8 cellular contexts compared by ENCODE assay signal in the genomic region with DNA sequence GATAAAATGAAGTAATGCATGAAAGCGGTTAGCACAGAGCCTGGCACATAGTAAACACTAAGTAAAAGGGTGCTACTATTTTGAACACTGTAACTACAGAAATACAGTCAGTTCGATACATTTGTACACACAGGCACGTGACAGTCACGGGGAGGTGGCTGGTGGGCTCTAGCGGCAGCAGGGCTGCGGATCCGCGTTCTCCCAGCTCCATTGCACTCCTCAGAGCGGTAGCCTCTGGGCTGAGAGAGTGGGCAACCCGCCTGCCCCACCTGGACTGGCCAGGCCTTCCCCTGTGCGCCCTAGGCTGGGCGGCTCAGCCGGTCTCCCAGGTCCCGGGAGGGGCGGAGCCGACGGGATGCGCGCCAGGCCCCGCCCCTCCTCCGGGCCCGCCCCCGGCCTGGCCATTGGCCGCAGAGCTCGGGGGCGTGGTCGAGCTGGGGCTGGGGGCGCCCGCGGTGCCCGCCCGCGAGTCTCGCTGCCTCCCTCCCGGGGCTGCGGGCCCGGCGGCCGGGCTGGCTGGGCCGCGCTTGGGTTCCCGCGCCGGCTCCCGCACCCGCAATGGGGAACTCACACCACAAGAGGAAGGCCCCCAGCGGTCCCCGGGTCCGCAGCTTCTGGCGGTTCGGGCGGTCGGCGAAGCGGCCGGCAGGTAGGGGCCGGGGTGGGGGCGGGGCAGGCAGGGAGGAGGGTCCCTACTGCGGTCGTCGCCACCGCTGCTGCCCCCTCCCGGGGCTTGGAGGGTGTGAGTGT. TPM values are rescaled to one million over a fixed set of nuclear protein-coding genes. Genes with fewer than 3 reads are reported as not detected.
A peak's percentile ranks its signal among the peaks of the same experiment; 100 is the strongest.
DNase-seq lines count a peak whose midpoint lies in the region; ATAC-seq and TF ChIP-seq lines count a peak whose summit lies in the region.

No MANE protein-coding gene starts in this region.

- no peaks in the 10 kb centered on the region for H3K27me3 ChIP-seq in CD4-positive, alpha-beta T cell (ENCODE audit: control insufficient read depth, insufficient read depth, low read length)

- no peaks in the 10 kb centered on the region for H3K9me3 Mint-ChIP-seq in CD4-positive, alpha-beta T cell
- H3K9me3 Mint-ChIP-seq in dendritic cell treated with granulocyte-macrophage colony-stimulating factor and Interleukin-4, amounts not matched to agents 40 ng/mL and 50 ng/mL, for 4 days: no peaks in the 10 kb centered on the region

- no peaks in the 10 kb centered on the region for H3K27me3 Mint-ChIP-seq in CD4-positive, alpha-beta T cell
- peaks cover 27% of the 10 kb centered on the region for H3K27me3 Mint-ChIP-seq in dendritic cell treated with granulocyte-macrophage colony-stimulating factor and Interleukin-4, amounts not matched to agents 40 ng/mL and 50 ng/mL, for 4 days

- CTCF ChIA-PET in CD4-positive, alpha-beta T cell (lab: Charles Lee): interaction anchor here (1.0 to 1.6 kb wide), 3 partner anchors 9 to 42 kb away, joined by 3 to 9 read pairs (median 3); no protein-coding TSS in a partner anchor

- DNase-seq in CD4-positive, alpha-beta T cell: peak; percentile 37 to 75 (median 58)
- DNase-seq in NCI-H2227 treated with DMSO at 0.1 percent for 48 hours (lab: John Stamatoyannopoulos, UW) (peak; percentile 75), lower leg skin (ENCODE audit: low spot score in 2 of 2) (peak in 1 of 2 donors; percentile 92), GDM1 (lab: John Stamatoyannopoulos, UW) (no peak)
- DNase-seq in activated CD4-positive, alpha-beta T cell treated with anti-CD3 and anti-CD28 coated beads, Interleukin-2, amount 50 U/mL, for 1 hour: peak; percentile 69
- DNase-seq in stimulated activated CD4-positive, alpha-beta T cell treated with anti-CD3 and anti-CD28 coated beads, Interleukin-4, amount 100 ng/mL, for 24 hours: peak; percentile 62

- no peak for TF ChIP-seq CTCF in CD4-positive, alpha-beta T cell (IDR thresholded peaks at IDR 0.05)
- TF ChIP-seq CTCF in lower leg skin (IDR thresholded peaks at IDR 0.05): no peak

- H3K27ac Mint-ChIP-seq in CD4-positive, alpha-beta T cell: peak overlapping the region; percentile 68
- no peak overlapping the region for H3K27ac Mint-ChIP-seq in dendritic cell treated with granulocyte-macrophage colony-stimulating factor and Interleukin-4, amounts not matched to agents 40 ng/mL and 50 ng/mL, for 4 days

- peak overlapping the region; percentile 88 for H3K4me3 Mint-ChIP-seq in CD4-positive, alpha-beta T cell
- H3K4me3 Mint-ChIP-seq in dendritic cell treated with granulocyte-macrophage colony-stimulating factor and Interleukin-4, amounts not matched to agents 40 ng/mL and 50 ng/mL, for 4 days: peak overlapping the region; percentile 54

- H3K4me1 Mint-ChIP-seq in CD4-positive, alpha-beta T cell (ENCODE audit: low read depth): peaks cover 27% of the 10 kb centered on the region
- peaks cover 33% of the 10 kb centered on the region for H3K4me1 Mint-ChIP-seq in dendritic cell treated with granulocyte-macrophage colony-stimulating factor and Interleukin-4, amounts not matched to agents 40 ng/mL and 50 ng/mL, for 4 days (ENCODE audit: low read depth)

- no peaks in the 10 kb centered on the region for H3K9me3 ChIP-seq in CD4-positive, alpha-beta T cell (ENCODE audit: control insufficient read depth, low read length)

- no peaks in the 10 kb centered on the region for H3K36me3 Mint-ChIP-seq in CD4-positive, alpha-beta T cell (ENCODE audit: low read depth)
- H3K36me3 Mint-ChIP-seq in dendritic cell treated with granulocyte-macrophage colony-stimulating factor and Interleukin-4, amounts not matched to agents 40 ng/mL and 50 ng/mL, for 4 days (ENCODE audit: low read depth): peaks cover 11% of the 10 kb centered on the region

- 1 to 3% methylated on average over 38 to 49 of the region's 63 CpGs for WGBS in lower leg skin, 2 donors

- POLR2A ChIA-PET in CD4-positive, alpha-beta T cell (lab: Charles Lee): interaction anchor here (0.9 to 1.0 kb wide), 2 partner anchors 21 to 103 kb away, joined by 3 read pairs; a partner anchor contains a TSS

- intact Hi-C loops in CD4-positive, alpha-beta T cell (cut with DNase I, micrococcal nuclease): loop anchor here (1.0 to 2.0 kb wide), 2 partner anchors 63 to 64 kb away; a partner anchor contains a TSS
- intact Hi-C loops in dendritic cell treated with granulocyte-macrophage colony-stimulating factor and Interleukin-4, amounts not matched to agents 40 ng/mL and 50 ng/mL, for 4 days (cut with micrococcal nuclease): no loop called here
- intact Hi-C loops in lower leg skin (cut with DNase I; ENCODE audit: low total_unique reads): no loop called here

- no peak for TF ChIP-seq POLR2A in lower leg skin (IDR thresholded peaks at IDR 0.05)

- no peak overlapping the region for H3K27ac ChIP-seq in CD4-positive, alpha-beta T cell (ENCODE audit: low read depth, low read length)

- ATAC-seq in CD4-positive, alpha-beta T cell (ENCODE audit: poor library complexity): peak; percentile 71
- peak; percentile 55 for ATAC-seq in GM21786 (IDR thresholded peaks at IDR 0.05; ENCODE audit: unreplicated experiment)

- H3K4me3 ChIP-seq in lower leg skin (ENCODE audit: low read depth, poor library complexity, severe bottlenecking): peak overlapping the region; percentile 49

RNA-seq across cellular contexts. Expression of a gene that starts 51.1 kb away (rescaled TPM):
- not detected for total RNA-seq in CD4-positive, alpha-beta T cell
- total RNA-seq in lower leg skin: 10 to 100 TPM in 1 of 4 donors, 1 to 10 TPM in 3; 2.8 to 16.9 (median 5.8) TPM

Comparison
In these comparisons a context has a peak if more than half of its experiments do, and no peak if none do; other contexts are left out.
1. intact Hi-C loops: an anchor here in CD4-positive, alpha-beta T cell (1.0 to 2.0 kb wide); none called in dendritic cell treated with granulocyte-macrophage colony-stimulating factor and Interleukin-4, amounts not matched to agents 40 ng/mL and 50 ng/mL, for 4 days and lower leg skin.